Comparison of ENCODE assay signal across 20 cellular contexts in genomic region chr18:58878640-58879039, GRCh38. TPM values are rescaled to one million over a fixed set of nuclear protein-coding genes. Genes with fewer than 3 reads are reported as not detected.
DNase-seq lines count a peak whose midpoint lies in the region; ATAC-seq, FAIRE-seq and TF ChIP-seq lines count a peak whose summit lies in the region.
"Had no signal": no experiment of that assay in that cellular context is flagged by ENCODE, and none has a peak within 500 bp of the region (broad histone marks: within the 10 kb centered on the region; RNA-seq: fewer than 3 reads in every experiment).

No MANE protein-coding gene starts in this region.

- no peak for ATAC-seq in GM12878
- peak; percentile 8 to 38 (median 20) for ATAC-seq in psoas muscle
- ATAC-seq in HG02884 (IDR thresholded peaks at IDR 0.05; ENCODE audit: unreplicated experiment): no peak
- no peak for ATAC-seq in HG03025 (IDR thresholded peaks at IDR 0.05; ENCODE audit: low FRiP score, unreplicated experiment)
- no peak for ATAC-seq in GM21447 (IDR thresholded peaks at IDR 0.05; ENCODE audit: unreplicated experiment)

- no peaks in the 10 kb centered on the region for H3K9me3 Mint-ChIP-seq in endodermal cell
- H3K9me3 Mint-ChIP-seq: CD8-positive, alpha-beta memory T cell; IgD-negative memory B cell had no signal

- TF ChIP-seq CTCF in D721Med (IDR thresholded peaks at IDR 0.05; ENCODE audit: insufficient read depth, missing control alignments): no peak
- no peak for TF ChIP-seq CTCF in GM12878 (IDR thresholded peaks at IDR 0.05 in 2 of 3, conservative IDR thresholded peaks at IDR 0.05 in 1 of 3; ENCODE audit: control insufficient read depth in 2 of 3, extremely low read depth in 1 of 3, insufficient read depth in 1 of 3, low read depth in 3 of 3, low read length in 3 of 3)
- no peak for TF ChIP-seq CTCF in endodermal cell (conservative IDR thresholded peaks at IDR 0.05)
- TF ChIP-seq CTCF in psoas muscle (IDR thresholded peaks at IDR 0.05): no peak

- H3K27me3 ChIP-seq in GM12878 (replicated peaks in 1 of 2; ENCODE audit: control insufficient read depth in 2 of 2, insufficient read depth in 2 of 2, low read length in 1 of 2) (no peaks in the 10 kb centered on the region), endodermal cell (ENCODE audit: control insufficient read depth, insufficient read depth, low read length, poor library complexity, severe bottlenecking) (no peaks in the 10 kb centered on the region), psoas muscle (ENCODE audit: insufficient read depth in 3 of 3, low read length in 2 of 3) (no peaks in the 10 kb centered on the region)

- peaks cover 27% of the 10 kb centered on the region for H3K4me1 Mint-ChIP-seq in endodermal cell
- H3K4me1 Mint-ChIP-seq: CD8-positive, alpha-beta memory T cell had no signal

- no peaks in the 10 kb centered on the region for H3K36me3 ChIP-seq in GM12878 (ENCODE audit: control insufficient read depth in 2 of 2, insufficient read depth in 2 of 2, low read length in 1 of 2)
- H3K36me3 ChIP-seq in endodermal cell (ENCODE audit: control insufficient read depth, insufficient read depth, low read length): peaks cover 89% of the 10 kb centered on the region
- H3K36me3 ChIP-seq in psoas muscle (ENCODE audit: insufficient read depth in 1 of 2, low read depth in 1 of 2): peaks cover 3 to 74% of the 10 kb centered on the region in 2 donors
- H3K36me3 ChIP-seq: BLaER1 had no signal

- no TSS peak for BruUV-seq in GM12878 (replicated peaks; lab: Mats Ljungman, UMichigan)

- H3K27ac ChIP-seq in GM12878 (ENCODE audit: control insufficient read depth, insufficient read depth): no peak overlapping the region
- no peak overlapping the region for H3K27ac ChIP-seq in endodermal cell (ENCODE audit: low read depth, low read length)
- no peak overlapping the region for H3K27ac ChIP-seq in psoas muscle
- H3K27ac ChIP-seq: 22Rv1, BLaER1 had no signal

- in situ Hi-C loops in GM12878 (cut with MboI): no loop called here

- H3K9me3 ChIP-seq in GM12878 (replicated peaks; ENCODE audit: control insufficient read depth, insufficient read depth, low read length) (no peaks in the 10 kb centered on the region), endodermal cell (ENCODE audit: control insufficient read depth, low read length) (no peaks in the 10 kb centered on the region), psoas muscle (no peaks in the 10 kb centered on the region)
- H3K9me3 ChIP-seq: BLaER1 had no signal

- DNase-seq in D721Med (ENCODE audit: insufficient read length, low spot score) (no peak), GM12878 (ENCODE audit: low read depth, low spot score) (no peak), endodermal cell (no peak), psoas muscle (no peak), SK-N-DZ (ENCODE audit: low spot score) (no peak)
- DNase-seq: AML-193; CD8-positive, alpha-beta memory T cell; DMS79 treated with DMSO at 0.1 percent for 48 hours; EL; H7; KG1 had no signal

- peak overlapping the region; percentile 52 for H3K27ac Mint-ChIP-seq in endodermal cell

- H3K4me1 ChIP-seq in GM12878 (ENCODE audit: control insufficient read depth, insufficient read depth, low read length) (no peaks in the 10 kb centered on the region), endodermal cell (ENCODE audit: control insufficient read depth, insufficient read depth, low read length) (peaks cover 13% of the 10 kb centered on the region), psoas muscle (peaks cover 46% of the 10 kb centered on the region)
- H3K4me1 ChIP-seq: BLaER1 had no signal

- POLR2A ChIA-PET in GM12878 (lab: Charles Lee): no interaction called here

- H3K4me3 Mint-ChIP-seq in endodermal cell: no peak overlapping the region
- H3K4me3 Mint-ChIP-seq: CD8-positive, alpha-beta memory T cell; IgD-negative memory B cell had no signal

- TF ChIP-seq POLR2A in GM12878 (IDR thresholded peaks at IDR 0.05; ENCODE audit: low read depth, low read length): no peak

- CTCF ChIA-PET in GM12878 (lab: Yijun Ruan, JAX): no interaction called here

- peaks cover 88% of the 10 kb centered on the region for H3K36me3 Mint-ChIP-seq in endodermal cell (ENCODE audit: low read depth)

- no peaks in the 10 kb centered on the region for H3K79me2 ChIP-seq in GM12878 (ENCODE audit: control insufficient read depth, insufficient read depth, low read length)

- FAIRE-seq in D721Med (lab: Jason Lieb, UNC) (peak; percentile 97), GM12878 (lab: Jason Lieb, UNC) (peak; percentile 38)
- FAIRE-seq: G401.6, GM12892, GM19239 had no signal

- SMC1A ChIA-PET in GM12878 (lab: Charles Lee; ENCODE audit: uncharacterized antibody, unreplicated experiment): interaction anchor here (0.7 to 1.2 kb wide), 3 partner anchors 8 to 69 kb away, joined by 3 to 4 read pairs (median 3); no protein-coding TSS in a partner anchor

- intact Hi-C loops in GM12878 (cut with micrococcal nuclease; ENCODE audit: unreplicated experiment) (no loop called here), psoas muscle (cut with DNase I) (no loop called here)

- no peak overlapping the region for H2AFZ ChIP-seq in GM12878 (ENCODE audit: control insufficient read depth, low read depth, low read length)

- no peak overlapping the region for H3K9ac ChIP-seq in GM12878 (ENCODE audit: control insufficient read depth, insufficient read depth, low read length)
- no peak overlapping the region for H3K9ac ChIP-seq in endodermal cell (ENCODE audit: extremely low read depth, low read length, poor library complexity, severe bottlenecking)
- H3K9ac ChIP-seq: BLaER1 had no signal

- no peaks in the 10 kb centered on the region for H3K27me3 Mint-ChIP-seq in endodermal cell (ENCODE audit: insufficient read depth)

- 78% methylated on average over 3 of the region's 3 CpGs for WGBS in GM12878 (ENCODE audit: insufficient coverage, insufficient replicate concordance, low lambda C conversion rate, missing lambda C conversion rate)
- WGBS in endodermal cell (ENCODE audit: insufficient coverage in 1 of 2, insufficient read length in 1 of 2), 2 experiments: 92 to 96% methylated on average over 2 to 3 of the region's 3 CpGs
- 71 to 87% (median 73%) methylated on average over 3 of the region's 3 CpGs for WGBS in psoas muscle, 3 donors

- no peak for TF ChIP-seq RAD21 in GM12878 (IDR thresholded peaks at IDR 0.05; ENCODE audit: insufficient read depth, low read depth, low read length)

- H3K4me2 ChIP-seq in GM12878 (ENCODE audit: control insufficient read depth, insufficient read depth): no peak overlapping the region
- H3K4me2 ChIP-seq: BLaER1 had no signal

- no peaks in the 10 kb centered on the region for H4K20me1 ChIP-seq in GM12878 (ENCODE audit: control insufficient read depth, insufficient read depth)
- H4K20me1 ChIP-seq: BLaER1 had no signal

- H3K4me3 ChIP-seq in GM12878 (no peak overlapping the region), endodermal cell (ENCODE audit: low read length) (no peak overlapping the region), psoas muscle (no peak overlapping the region)
- H3K4me3 ChIP-seq: BLaER1 had no signal

- TF ChIP-seq EP300 in GM12878 (IDR thresholded peaks at IDR 0.05; ENCODE audit: borderline replicate concordance in 1 of 2, control insufficient read depth in 1 of 2, low read depth in 2 of 2, low read length in 2 of 2): no peak

- RAD21 ChIA-PET in GM12878 (lab: Charles Lee; ENCODE audit: unreplicated experiment): no interaction called here

RNA-seq across cellular contexts. Expression of gene ZNF532, which starts 14.0 kb away (rescaled TPM):
- 14.2 and 16.9 TPM in 2 replicates for total RNA-seq in GM12878 (2013; cell fraction: nucleolus; rRNA removed)
- 0.90 and 2.1 TPM in 2 replicates for total RNA-seq in GM12878 (2014; rRNA removed)
- 1.6 and 2.3 TPM in 2 replicates for total RNA-seq in GM12878 (2014; rRNA removed; fragmentation: Illumina TruSeq; extraction: Trizol)
- 1.4 and 1.9 TPM in 2 replicates for total RNA-seq in GM12878 (2021)
- 1.4 TPM for polyA plus RNA-seq in GM12878 (2011; ENCODE audit: low read depth)
- 2.1 and 2.3 TPM in 2 replicates for polyA plus RNA-seq in GM12878 (2011; rRNA removed)
- 3.0 and 3.8 TPM in 2 replicates for polyA plus RNA-seq in GM12878 (2011; cell fraction: cytosol; rRNA removed)
- polyA plus RNA-seq in GM12878 (2011; cell fraction: nucleus; rRNA removed): 1.5 and 1.7 TPM in 2 replicates
- 1.8 and 2.1 TPM in 2 replicates for polyA plus RNA-seq in GM12878 (2012)
- 3.4 and 4.2 TPM in 2 replicates for polyA plus RNA-seq in GM12878 (2014; fragmentation: Illumina TruSeq; extraction: Trizol)
- polyA plus RNA-seq in GM12878 (2014; fragmentation: Nextera tagmentation; extraction: Ambion mirVana): 1 to 10 TPM in 1 of 2 experiments, under 1 TPM in 1; 0.44 to 1.3 TPM
- polyA plus RNA-seq in GM12878 (2014; rRNA removed): 1.6 and 1.9 TPM in 2 replicates
- polyA plus RNA-seq in GM12878 (2016; fragmentation: Nextera tagmentation; extraction: Ambion mirVana): under 1 TPM; 0.63 to 0.84 TPM
- polyA minus RNA-seq in GM12878 (2011; rRNA and poly(A)+ RNA removed): 4.6 and 5.0 TPM in 2 replicates
- 0.73 and 1.9 TPM in 2 replicates for polyA minus RNA-seq in GM12878 (2011; cell fraction: cytosol; rRNA and poly(A)+ RNA removed)
- 0.77 and 0.85 TPM in 2 replicates for polyA minus RNA-seq in GM12878 (2011; cell fraction: nucleus; rRNA and poly(A)+ RNA removed)
- 100 to 1,000 TPM; 138 to 207 TPM for total RNA-seq in endodermal cell
- polyA plus RNA-seq in endodermal cell (2013, experiment 1 of 2): 164 TPM
- polyA plus RNA-seq in endodermal cell (2013, experiment 2 of 2): 157 TPM
- 100 to 1,000 TPM in 1 of 4 donors, 10 to 100 TPM in 3; 68.8 to 105 (median 84.7) TPM for total RNA-seq in psoas muscle
- polyA plus RNA-seq in psoas muscle: 10 to 100 TPM; 13.6 to 41.9 (median 22.7) TPM
- polyA plus RNA-seq in SK-N-DZ (2014; cell fraction: cytosol; rRNA removed): 42.6 and 65.6 TPM in 2 replicates
- polyA plus RNA-seq in SK-N-DZ (2014; cell fraction: nucleus; rRNA removed): 43.0 and 70.1 TPM in 2 replicates

Comparison
In these comparisons a context has a peak if more than half of its experiments do, and no peak if none do; other contexts are left out.
1. ATAC-seq: peak in psoas muscle (4 of 4); none in GM12878 (single experiment), HG02884 (single experiment), HG03025 (single experiment) and GM21447 (single experiment).